8 cellular contexts compared by ENCODE assay signal in the genomic region with DNA sequence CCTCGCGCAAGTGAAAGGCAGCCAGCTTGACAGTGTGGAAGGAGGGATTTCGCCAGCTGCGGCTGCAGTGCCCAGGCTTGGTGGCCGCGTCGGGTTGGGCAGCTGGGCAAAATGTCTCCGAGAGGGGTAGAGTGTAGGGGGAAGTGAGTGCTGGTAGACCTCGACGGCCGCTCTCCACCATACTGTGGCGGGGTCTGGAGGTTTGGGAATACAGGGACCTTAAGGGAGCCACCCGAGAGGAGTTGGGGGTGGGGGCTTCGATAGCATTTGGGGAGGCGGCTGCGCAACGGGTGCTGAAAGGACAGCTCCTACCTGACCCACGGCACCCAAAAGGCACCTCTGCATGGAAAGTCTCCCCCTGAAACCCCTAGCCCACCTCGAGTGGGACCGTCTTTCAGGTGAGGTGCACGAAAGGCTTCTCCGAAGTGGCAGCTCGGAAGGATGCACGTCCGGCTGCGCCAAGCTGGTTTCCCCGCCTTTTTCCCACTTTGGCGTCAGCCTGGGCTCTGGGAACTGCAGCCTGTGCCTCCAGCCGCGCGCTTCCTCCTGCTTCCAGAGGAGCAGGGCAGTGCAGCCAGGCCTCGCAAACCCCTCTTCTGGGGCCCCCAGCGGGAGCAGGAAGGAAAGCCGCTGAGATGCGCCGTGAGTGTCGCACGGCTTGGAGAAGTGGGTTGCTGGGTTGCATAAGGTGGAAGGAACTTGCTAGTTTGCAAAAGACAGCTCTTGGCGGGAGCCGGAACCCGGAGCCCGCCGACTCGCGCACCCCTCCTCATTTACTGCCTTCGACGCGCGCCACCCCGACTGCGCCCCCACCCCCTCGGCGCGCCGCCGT. TPM values are rescaled to one million over a fixed set of nuclear protein-coding genes. Genes with fewer than 3 reads are reported as not detected.
A peak's percentile ranks its signal among the peaks of the same experiment; 100 is the strongest.
DNase-seq lines count a peak whose midpoint lies in the region; ATAC-seq and TF ChIP-seq lines count a peak whose summit lies in the region.

No MANE protein-coding gene starts in this region.

- peak overlapping the region in 10 of 11 experiments; percentile 100; a peak in 21 of 22 replicates for H3K27ac ChIP-seq in BLaER1 treated with 17β-estradiol and CSF1 and Interleukin-3, amounts not matched to agents 10 nM and 100 nM
- peak overlapping the region; percentile 95 for H3K27ac ChIP-seq in OCI-LY7 (ENCODE audit: low read depth, low read length, poor library complexity, severe bottlenecking)
- H3K27ac ChIP-seq in neuronal stem cell (replicated peaks; ENCODE audit: low read length), result peak overlapping the region; percentile 90
- H3K27ac ChIP-seq in upper lobe of right lung, result peak overlapping the region; percentile 100

- peak; percentile 65 for ATAC-seq in upper lobe of right lung

- peaks cover 47% of the 10 kb centered on the region for H3K36me3 Mint-ChIP-seq in activated naive CD4-positive, alpha-beta T cell treated with anti-CD3 and anti-CD28 coated beads for 36 hours (ENCODE audit: low read depth)

- peak overlapping the region; percentile 41 for H2BK15ac ChIP-seq in neuronal stem cell (ENCODE audit: low read length)

- DNase-seq in HK-2 (ENCODE audit: unreplicated experiment) (peak; percentile 83), OCI-LY7 (ENCODE audit: low spot score) (no peak), globus pallidus (ENCODE audit: low spot score) (peak; percentile 54), neuronal stem cell (ENCODE audit: low spot score) (peak; percentile 79), upper lobe of right lung (peak; percentile 90)
- peak; percentile 57 for DNase-seq in activated naive CD4-positive, alpha-beta T cell treated with anti-CD3 and anti-CD28 coated beads for 36 hours

- H3K9me2 ChIP-seq in OCI-LY7 (ENCODE audit: insufficient read depth, low read length), result no peaks in the 10 kb centered on the region

- H3K27ac Mint-ChIP-seq in activated naive CD4-positive, alpha-beta T cell treated with anti-CD3 and anti-CD28 coated beads for 36 hours, result peak overlapping the region; percentile 97

- no peaks in the 10 kb centered on the region for H3K9me3 ChIP-seq in BLaER1 treated with 17β-estradiol and CSF1 and Interleukin-3, amounts not matched to agents 10 nM and 100 nM (replicated peaks in 1 of 11)
- H3K9me3 ChIP-seq in OCI-LY7 (ENCODE audit: low read length) (no peaks in the 10 kb centered on the region), neuronal stem cell (replicated peaks in 1 of 2; ENCODE audit: control insufficient read depth in 2 of 2, insufficient read depth in 1 of 2, low read depth in 1 of 2, low read length in 2 of 2) (no peaks in the 10 kb centered on the region), upper lobe of right lung (no peaks in the 10 kb centered on the region)

- peak overlapping the region; percentile 13 for H4K91ac ChIP-seq in neuronal stem cell (ENCODE audit: low read depth, low read length, poor library complexity)

- H3K79me1 ChIP-seq in neuronal stem cell (ENCODE audit: low read depth, low read length), result peaks cover 2% of the 10 kb centered on the region

- no CpG with 5 or more reads among the region's 56 CpGs for WGBS in neuronal stem cell (ENCODE audit: extremely low coverage in 2 of 2, insufficient read length in 2 of 2, insufficient replicate concordance in 1 of 2), 2 donors

- no peaks in the 10 kb centered on the region for H3K27me3 ChIP-seq in BLaER1 treated with 17β-estradiol and CSF1 and Interleukin-3, amounts not matched to agents 10 nM and 100 nM
- no peaks in the 10 kb centered on the region for H3K27me3 ChIP-seq in neuronal stem cell (ENCODE audit: control insufficient read depth in 3 of 3, insufficient read depth in 3 of 3, low read depth in 1 of 3, low read length in 3 of 3)
- H3K27me3 ChIP-seq in upper lobe of right lung, result no peaks in the 10 kb centered on the region

- peaks cover 56 to 67% (median 62%) of the 10 kb centered on the region in 11 experiments for H3K36me3 ChIP-seq in BLaER1 treated with 17β-estradiol and CSF1 and Interleukin-3, amounts not matched to agents 10 nM and 100 nM
- H3K36me3 ChIP-seq in OCI-LY7 (ENCODE audit: insufficient read depth, low read length), result peaks cover 71% of the 10 kb centered on the region
- H3K36me3 ChIP-seq in neuronal stem cell (replicated peaks in 1 of 2; ENCODE audit: control insufficient read depth in 2 of 2, insufficient read depth in 2 of 2, low read length in 2 of 2), result peaks cover 28 to 70% of the 10 kb centered on the region in 2 donors
- peaks cover 41% of the 10 kb centered on the region for H3K36me3 ChIP-seq in upper lobe of right lung

- H3K4me3 ChIP-seq in BLaER1 treated with 17β-estradiol and CSF1 and Interleukin-3, amounts not matched to agents 10 nM and 100 nM, result peak overlapping the region; percentile 89 to 97 (median 93)
- H3K4me3 ChIP-seq in OCI-LY7 (ENCODE audit: low read depth, low read length, poor library complexity, severe bottlenecking) (peak overlapping the region; percentile 96), neuronal stem cell (ENCODE audit: low read length in 2 of 2) (peak overlapping the region; percentile 63 to 78), upper lobe of right lung (peak overlapping the region; percentile 98)

- H3K4ac ChIP-seq in neuronal stem cell (ENCODE audit: low read length), result peak overlapping the region; percentile 42

- CTCF ChIA-PET in OCI-LY7 (lab: Charles Lee; ENCODE audit: unreplicated experiment), result interaction anchor here (0.6 kb wide), 1 partner anchor 52 kb away, joined by 3 read pairs; no protein-coding TSS in a partner anchor
- CTCF ChIA-PET in activated naive CD4-positive, alpha-beta T cell treated with anti-CD3 and anti-CD28 coated beads for 36 hours (lab: Charles Lee), result interaction anchor here (0.5 to 2.0 kb wide), 3 partner anchors 33 to 110 kb away, joined by 3 to 7 read pairs (median 3); no protein-coding TSS in a partner anchor

- peak overlapping the region; percentile 98 for H2BK5ac ChIP-seq in neuronal stem cell (ENCODE audit: low read length)

- no TSS peak for BruUV-seq in OCI-LY7 (replicated peaks; lab: Mats Ljungman, UMichigan)

- H3K4me1 ChIP-seq in BLaER1 treated with 17β-estradiol and CSF1 and Interleukin-3, amounts not matched to agents 10 nM and 100 nM, result peaks cover 42 to 61% (median 50%) of the 10 kb centered on the region in 10 experiments
- H3K4me1 ChIP-seq in OCI-LY7 (ENCODE audit: insufficient read depth, low read length, poor library complexity, severe bottlenecking) (peaks cover 50% of the 10 kb centered on the region), neuronal stem cell (ENCODE audit: control insufficient read depth in 2 of 2, insufficient read depth in 1 of 2, low read depth in 1 of 2, low read length in 2 of 2) (peaks cover 19 to 39% of the 10 kb centered on the region in 2 donors), upper lobe of right lung (peaks cover 34% of the 10 kb centered on the region)

- TF ChIP-seq CTCF in OCI-LY7 (conservative IDR thresholded peaks at IDR 0.05; ENCODE audit: low read length), result 0 out of 2 replicates have a peak, but pooled peaks have one; percentile 17
- TF ChIP-seq CTCF in upper lobe of right lung (IDR thresholded peaks at IDR 0.05), result peak; percentile 1

- POLR2A ChIA-PET in OCI-LY7 (lab: Charles Lee), result interaction anchor here (0.6 to 1.3 kb wide), 4 partner anchors 18 to 114 kb away, joined by 3 to 6 read pairs (median 4); a partner anchor contains a TSS

- H2BK120ac ChIP-seq in neuronal stem cell (ENCODE audit: low read depth, low read length), result peak overlapping the region; percentile 69

- peaks cover 46% of the 10 kb centered on the region for H3K4me1 Mint-ChIP-seq in activated naive CD4-positive, alpha-beta T cell treated with anti-CD3 and anti-CD28 coated beads for 36 hours (ENCODE audit: low read depth)

- no peaks in the 10 kb centered on the region for H3K27me3 Mint-ChIP-seq in activated naive CD4-positive, alpha-beta T cell treated with anti-CD3 and anti-CD28 coated beads for 36 hours (ENCODE audit: low read depth)

- in situ Hi-C loops in GM18951 (cut with MboI; ENCODE audit: low sequenced_read_pairs, unreplicated experiment), result no loop called here

- peak overlapping the region; percentile 97 for H3K18ac ChIP-seq in neuronal stem cell (ENCODE audit: low read length)

- no peak overlapping the region for H4K8ac ChIP-seq in neuronal stem cell (ENCODE audit: low read depth, low read length)

- peak overlapping the region; percentile 99 to 100 (median 100) for H3K9ac ChIP-seq in BLaER1 treated with 17β-estradiol and CSF1 and Interleukin-3, amounts not matched to agents 10 nM and 100 nM
- H3K9ac ChIP-seq in neuronal stem cell (ENCODE audit: low read depth, low read length, poor library complexity), result peak overlapping the region; percentile 93

- H3K4me3 Mint-ChIP-seq in activated naive CD4-positive, alpha-beta T cell treated with anti-CD3 and anti-CD28 coated beads for 36 hours, result peak overlapping the region; percentile 87

- H2AFZ ChIP-seq in OCI-LY7 (ENCODE audit: low read length) (peak overlapping the region; percentile 52; the same call in 1 of the 2 replicates), neuronal stem cell (ENCODE audit: low read length) (peak overlapping the region; percentile 75)

- peak overlapping the region; percentile 59 for H3K14ac ChIP-seq in neuronal stem cell (ENCODE audit: low read length)

- intact Hi-C loops in OCI-LY7 (cut with micrococcal nuclease; ENCODE audit: unreplicated experiment) (loop anchor here (2.0 to 5.0 kb wide), 4 partner anchors 39 to 184 kb away; a partner anchor contains a TSS), upper lobe of right lung (cut with DNase I) (no loop called here)
- intact Hi-C loops in activated naive CD4-positive, alpha-beta T cell treated with anti-CD3 and anti-CD28 coated beads for 36 hours (cut with micrococcal nuclease), result loop anchor here (1.0 to 5.0 kb wide), 8 partner anchors 29 to 564 kb away; a partner anchor contains a TSS

- peak overlapping the region; percentile 62 for H3K23ac ChIP-seq in neuronal stem cell (ENCODE audit: low read depth, low read length, poor library complexity)

- TF ChIP-seq POLR2A in GM18951 (IDR thresholded peaks at IDR 0.05; ENCODE audit: extremely low read depth, insufficient read depth, insufficient read length), result peak; percentile 32

- H3K4me2 ChIP-seq in BLaER1 treated with 17β-estradiol and CSF1 and Interleukin-3, amounts not matched to agents 10 nM and 100 nM, result peak overlapping the region; percentile 94 to 100 (median 98)
- peak overlapping the region; percentile 89 for H3K4me2 ChIP-seq in OCI-LY7 (ENCODE audit: low read length)
- peak overlapping the region; percentile 95 for H3K4me2 ChIP-seq in neuronal stem cell (ENCODE audit: insufficient read depth, low read length, poor library complexity, severe bottlenecking)

- H4K20me1 ChIP-seq in BLaER1 treated with 17β-estradiol and CSF1 and Interleukin-3, amounts not matched to agents 10 nM and 100 nM, result peaks cover 28 to 72% (median 53%) of the 10 kb centered on the region in 11 experiments; a peak in 21 of 22 replicates
- H4K20me1 ChIP-seq in OCI-LY7 (ENCODE audit: insufficient read depth, low read length), result peaks cover 18% of the 10 kb centered on the region

- H2BK12ac ChIP-seq in neuronal stem cell (ENCODE audit: low read length), result no peak overlapping the region

- H2AK5ac ChIP-seq in neuronal stem cell (ENCODE audit: low read depth, low read length), result peak overlapping the region; percentile 91

- peaks cover 20% of the 10 kb centered on the region for H3K79me2 ChIP-seq in OCI-LY7 (ENCODE audit: insufficient read depth, low read depth, low read length)

- no peaks in the 10 kb centered on the region for H3K9me3 Mint-ChIP-seq in activated naive CD4-positive, alpha-beta T cell treated with anti-CD3 and anti-CD28 coated beads for 36 hours

RNA-seq across cellular contexts. Expression of a gene that starts 0.5 kb away (rescaled TPM):
- 649 and 817 TPM in 2 replicates for total RNA-seq in OCI-LY7 (2014; rRNA removed; shearing (Covaris generic))
- total RNA-seq in OCI-LY7 (2022) (990 and 1,017 TPM in 2 replicates), upper lobe of right lung (298 TPM)
- 100 to 1,000 TPM; 883 to 886 TPM for total RNA-seq in activated naive CD4-positive, alpha-beta T cell treated with anti-CD3 and anti-CD28 coated beads for 36 hours
- 1,368 TPM for polyA plus RNA-seq in neuronal stem cell (2013, experiment 1 of 2)
- polyA plus RNA-seq in neuronal stem cell (2013, experiment 2 of 2), result 1,337 TPM

RNA-seq across cellular contexts. Expression of a gene that starts 39.6 kb away (rescaled TPM):
- total RNA-seq in OCI-LY7 (2014; rRNA removed; shearing (Covaris generic)), result 33.2 and 39.0 TPM in 2 replicates
- 43.4 and 45.1 TPM in 2 replicates for total RNA-seq in OCI-LY7 (2022)
- total RNA-seq in activated naive CD4-positive, alpha-beta T cell treated with anti-CD3 and anti-CD28 coated beads for 36 hours, result 10 to 100 TPM; 26.2 to 26.3 TPM
- 20.8 TPM for polyA plus RNA-seq in neuronal stem cell (2013, experiment 1 of 2)
- polyA plus RNA-seq in neuronal stem cell (2013, experiment 2 of 2), result 20.2 TPM
- total RNA-seq in upper lobe of right lung, result 41.1 TPM

RNA-seq across cellular contexts. Expression of a gene that starts 57.8 kb away (rescaled TPM):
- total RNA-seq in OCI-LY7 (2014; rRNA removed; shearing (Covaris generic)), result 54.1 and 72.2 TPM in 2 replicates
- 83.3 and 91.0 TPM in 2 replicates for total RNA-seq in OCI-LY7 (2022)
- total RNA-seq in activated naive CD4-positive, alpha-beta T cell treated with anti-CD3 and anti-CD28 coated beads for 36 hours, result 10 to 100 TPM; 83.5 to 86.4 TPM
- polyA plus RNA-seq in neuronal stem cell (2013, experiment 1 of 2), result 22.7 TPM
- polyA plus RNA-seq in neuronal stem cell (2013, experiment 2 of 2), result 22.0 TPM
- 124 TPM for total RNA-seq in upper lobe of right lung
